Comparison of ENCODE assay signal across 21 cellular contexts in the genomic region with DNA sequence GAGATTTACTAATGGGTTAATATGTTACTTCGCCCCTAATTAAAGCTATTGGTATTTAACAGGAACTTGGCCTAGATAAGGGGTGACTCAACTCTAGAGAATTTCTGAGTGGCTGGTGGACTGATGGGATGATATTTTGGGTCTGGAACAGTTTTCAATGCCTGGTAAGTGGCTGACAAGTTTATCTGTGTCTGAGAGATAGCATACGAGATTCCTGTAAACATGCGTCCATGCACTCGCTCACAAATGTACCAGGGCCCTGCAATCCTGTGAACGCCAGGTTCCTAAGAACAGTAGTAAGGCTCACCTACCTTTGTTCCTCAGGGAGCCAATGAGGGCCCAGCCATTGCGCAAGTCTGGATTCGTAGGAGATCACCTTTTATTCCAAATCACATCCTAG.
A peak's percentile ranks its signal among the peaks of the same experiment; 100 is the strongest.
DNase-seq lines count a peak whose midpoint lies in the region; ATAC-seq and TF ChIP-seq lines count a peak whose summit lies in the region.
"Had no signal": no experiment of that assay in that cellular context is flagged by ENCODE, and none has a peak within 500 bp of the region (broad histone marks: within the 10 kb centered on the region; RNA-seq: fewer than 3 reads in every experiment).

No MANE protein-coding gene starts in this region.

- H3K36me3 ChIP-seq in cardiac muscle cell (no peaks in the 10 kb centered on the region), mesodermal cell (ENCODE audit: control insufficient read depth, insufficient read depth, low read length) (no peaks in the 10 kb centered on the region)
- H3K36me3 ChIP-seq: SJCRH30 had no signal

- ATAC-seq in HG03521 (IDR thresholded peaks at IDR 0.05; ENCODE audit: unreplicated experiment) = no peak
- ATAC-seq: activated T-cell treated with anti-CD3 and anti-CD28 coated beads, Interleukin-2, amount 50 U/mL, for 72 hours; esophagus mucosa had no signal

- H3K9me3 ChIP-seq in cardiac muscle cell (ENCODE audit: low read depth) = no peaks in the 10 kb centered on the region
- no peaks in the 10 kb centered on the region for H3K9me3 ChIP-seq in mesodermal cell (ENCODE audit: control insufficient read depth, low read length)
- H3K9me3 ChIP-seq: SJCRH30 had no signal

- H3K27me3 ChIP-seq in cardiac muscle cell = no peaks in the 10 kb centered on the region
- H3K27me3 ChIP-seq: dorsolateral prefrontal cortex, SJCRH30 had no signal

- peaks cover 11% of the 10 kb centered on the region for H3K4me1 ChIP-seq in cardiac muscle cell (ENCODE audit: low read depth)
- H3K4me1 ChIP-seq in mesodermal cell (ENCODE audit: control insufficient read depth, insufficient read depth, low read length, poor library complexity, severe bottlenecking) = peaks cover 17% of the 10 kb centered on the region
- H3K4me1 ChIP-seq: SJCRH30 had no signal

- TF ChIP-seq CTCF in cardiac muscle cell (IDR thresholded peaks at IDR 0.05; ENCODE audit: low read depth, low read length) = no peak

- DNase-seq in EH (ENCODE audit: low read depth) (peak; percentile 54), amniotic epithelial cell (ENCODE audit: low read depth) (peak; percentile 60), cardiac muscle cell (ENCODE audit: low read depth in 1 of 2, low spot score in 1 of 2) (peak; percentile 66 to 75), midbrain (lab: John Stamatoyannopoulos, UW) (no peak), NCI-H146 (lab: John Stamatoyannopoulos, UW) (no peak)
- DNase-seq in stimulated activated CD4-positive, alpha-beta T cell treated with anti-CD3 and anti-CD28 coated beads, Interleukin-2, amount 100 ng/mL, for 24 hours = no peak
- DNase-seq: activated CD4-positive, CD25-positive, alpha-beta regulatory T cell; activated CD8-positive, alpha-beta memory T cell treated with anti-CD3 and anti-CD28 coated beads for 24 hours; activated T-cell treated with anti-CD3 and anti-CD28 coated beads, Interleukin-2, amount 50 U/mL, for 72 hours; dorsolateral prefrontal cortex; H9; head of caudate nucleus; NCI-H1092; NCI-H2081 treated with DMSO at 0.1 percent for 48 hours; NCI-H510A; SJCRH30; stimulated activated CD4-positive, alpha-beta T cell treated with anti-CD3 and anti-CD28 coated beads, Interleukin-4, amount 100 ng/mL, for 1 hour; T-helper 9 cell had no signal

- 33 to 41% methylated on average over 4 of the region's 7 CpGs for WGBS in mesodermal cell (ENCODE audit: insufficient coverage in 2 of 2), 2 experiments

- peak overlapping the region; percentile 71 for H3K27ac ChIP-seq in cardiac muscle cell
- peak overlapping the region; percentile 88 for H3K27ac ChIP-seq in mesodermal cell (ENCODE audit: low read depth, low read length, severe bottlenecking)
- H3K27ac ChIP-seq: dorsolateral prefrontal cortex, SJCRH30 had no signal

- no peak overlapping the region for H3K4me3 ChIP-seq in cardiac muscle cell
- no peak overlapping the region for H3K4me3 ChIP-seq in mesodermal cell (ENCODE audit: extremely low read depth, insufficient read depth, low read length, poor library complexity, severe bottlenecking)
- H3K4me3 ChIP-seq: dorsolateral prefrontal cortex, SJCRH30 had no signal

Comparison
In these comparisons a context has a peak if more than half of its experiments do, and no peak if none do; other contexts are left out.
1. DNase-seq: peak in EH (single experiment), amniotic epithelial cell (single experiment) and cardiac muscle cell (2 of 2); none in stimulated activated CD4-positive, alpha-beta T cell treated with anti-CD3 and anti-CD28 coated beads, Interleukin-2, amount 100 ng/mL, for 24 hours (0 of 2), midbrain (single experiment) and NCI-H146 (single experiment).